In the genomic region with DNA sequence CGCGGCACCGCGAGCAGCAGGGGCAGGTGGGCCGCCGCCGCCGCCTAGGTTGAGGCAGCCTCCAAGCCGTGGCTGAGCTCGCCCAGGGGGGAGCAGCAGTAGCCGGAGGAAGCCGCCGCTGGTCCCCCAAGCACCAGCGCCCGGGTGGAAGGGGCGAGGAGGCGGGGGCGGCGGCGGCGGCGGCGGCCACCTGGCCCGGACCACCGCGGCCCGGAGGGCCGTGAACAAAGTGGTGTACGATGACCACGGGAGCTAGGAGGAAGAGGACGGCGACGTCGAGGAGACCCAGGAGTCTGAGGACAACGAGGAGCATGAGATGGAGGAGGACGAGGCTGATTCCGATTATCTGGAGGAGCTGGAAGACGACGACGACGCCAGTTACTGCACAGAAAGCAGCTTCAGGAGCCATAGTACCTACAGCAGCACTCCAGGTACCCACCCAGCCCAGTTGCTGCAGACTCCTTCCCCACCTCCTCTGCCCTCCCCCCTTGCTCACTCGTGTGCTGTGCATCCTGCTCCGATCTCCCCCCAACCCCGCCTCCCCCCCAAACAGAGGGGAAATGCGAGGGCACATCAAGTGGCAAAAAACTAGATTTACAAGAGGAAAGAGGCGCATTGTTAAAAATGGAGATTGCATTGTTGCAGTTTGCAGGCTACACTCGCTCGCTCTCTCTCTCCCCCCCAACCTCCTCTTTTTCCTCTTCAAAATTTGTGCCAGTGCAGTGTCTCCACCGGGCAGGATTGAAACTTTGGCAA, we compare ENCODE assay signal across 8 cellular contexts. TPM values are rescaled to one million over a fixed set of nuclear protein-coding genes. Genes with fewer than 3 reads are reported as not detected.
A peak's percentile ranks its signal among the peaks of the same experiment; 100 is the strongest.
DNase-seq lines count a peak whose midpoint lies in the region; ATAC-seq, FAIRE-seq and TF ChIP-seq lines count a peak whose summit lies in the region.
"Not testable (repeated sequence)": the region's sequence is repeated elsewhere in the genome, so short reads cannot be mapped to it uniquely, and the experiment has no call there.

No MANE protein-coding gene starts in this region.

- TF ChIP-seq RAD21 in Ishikawa (IDR thresholded peaks at IDR 0.05; ENCODE audit: low read depth) = not testable (repeated sequence)

- H3K27me3 ChIP-seq in heart right ventricle = peaks cover 0 to 14% (median 0%) of the 10 kb centered on the region in 7 donors
- H3K27me3 ChIP-seq in neuron (ENCODE audit: insufficient read depth, low read length) = peaks cover 27% of the 10 kb centered on the region

- H3K27ac ChIP-seq in heart right ventricle = peak overlapping the region; percentile 85 to 93 (median 90)

- DNase-seq in GM13976 (ENCODE audit: low spot score) = peak; percentile 62
- peak; percentile 36 for DNase-seq in HEK293T (ENCODE audit: extremely low spot score)
- DNase-seq in SK-MEL-5 (ENCODE audit: low read depth, low spot score) = peak; percentile 48
- not testable (repeated sequence) for DNase-seq in astrocyte of the cerebellum (ENCODE audit: low read depth); heart right ventricle
- DNase-seq in urothelium cell line (ENCODE audit: low spot score) = peak; percentile 56

- CTCF ChIA-PET in HEK293T (lab: Yijun Ruan, JAX) = interaction anchor here (0.8 to 1.8 kb wide), 3 partner anchors 13 to 43 kb away, joined by 3 to 5 read pairs (median 3); no protein-coding TSS in a partner anchor

- peak overlapping the region; percentile 66 for H3K4me3 ChIP-seq in astrocyte of the cerebellum (ENCODE audit: low read depth, low read length)
- H3K4me3 ChIP-seq in heart right ventricle = peak overlapping the region; percentile 54 to 92 (median 82)
- peak overlapping the region; percentile 79 for H3K4me3 ChIP-seq in neuron (ENCODE audit: low read length)

- TF ChIP-seq EP300 in Ishikawa (IDR thresholded peaks at IDR 0.05; ENCODE audit: borderline replicate concordance) = not testable (repeated sequence)

- peak; percentile 84 for FAIRE-seq in urothelium cell line (lab: Jason Lieb, UNC)

- peak in 7 of 8 donors; percentile 19 to 36 (median 28) for ATAC-seq in heart right ventricle

- H3K4me1 ChIP-seq in heart right ventricle (peaks cover 0 to 28% (median 11%) of the 10 kb centered on the region in 9 donors), neuron (ENCODE audit: insufficient read depth, low read length) (peaks cover 17% of the 10 kb centered on the region)

- in situ Hi-C loops in GM13976 (cut with MboI; ENCODE audit: low sequenced_read_pairs, unreplicated experiment); SK-MEL-5 (cut with HindIII; ENCODE audit: low pct_unique_long_range_greater_than_20kb, low sequenced_read_pairs); astrocyte of the cerebellum (cut with HindIII; ENCODE audit: low sequenced_read_pairs): not testable (repeated sequence)

- intact Hi-C loops in heart right ventricle (cut with DNase I) = loop anchor here in 4 of 10 donors (5.0 to 10.0 kb wide), 4 partner anchors 34 to 259 kb away; a partner anchor contains a TSS

- WGBS in heart right ventricle, 2 donors = 0 to 2% methylated on average over 47 to 49 of the region's 49 CpGs

- H3K9me3 ChIP-seq in heart right ventricle; neuron (ENCODE audit: low read length): not testable (repeated sequence)

- H3K36me3 ChIP-seq in heart right ventricle (peaks cover 0 to 23% (median 5%) of the 10 kb centered on the region in 9 donors), neuron (ENCODE audit: insufficient read depth, low read length) (peaks cover 11% of the 10 kb centered on the region)

- peak overlapping the region; percentile 75 for H2AFZ ChIP-seq in neuron (ENCODE audit: low read depth, low read length)

- not testable (repeated sequence) for TF ChIP-seq CTCF in GM13976 (IDR thresholded peaks at IDR 0.05; ENCODE audit: borderline replicate concordance, control extremely low read depth, extremely low read depth, insufficient read depth, missing control alignments); astrocyte of the cerebellum (IDR thresholded peaks at IDR 0.05; ENCODE audit: low read depth, low read length, missing control alignments); heart right ventricle (IDR thresholded peaks at IDR 0.05)

- POLR2A ChIA-PET in HEK293T (lab: Yijun Ruan, JAX) = interaction anchor here (1.6 to 2.7 kb wide), 2 partner anchors 39 to 41 kb away, joined by 5 to 14 read pairs; a partner anchor contains a TSS

TF ChIP-seq in HEK293T, 16 proteins besides CTCF, POLR2A, EP300 and RAD21:
- TF ChIP-seq L3MBTL2 (conservative IDR thresholded peaks at IDR 0.05) = 0 out of 2 replicates have a peak, but pooled peaks have one; percentile 20

TF ChIP-seq in Ishikawa, 13 proteins besides CTCF, POLR2A, EP300 and RAD21:
- TF ChIP-seq, protein P1, sequence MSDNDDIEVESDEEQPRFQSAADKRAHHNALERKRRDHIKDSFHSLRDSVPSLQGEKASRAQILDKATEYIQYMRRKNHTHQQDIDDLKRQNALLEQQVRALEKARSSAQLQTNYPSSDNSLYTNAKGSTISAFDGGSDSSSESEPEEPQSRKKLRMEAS (IDR thresholded peaks at IDR 0.05) = peak; percentile 32; the same call in 1 of the 2 replicates

RNA-seq across cellular contexts. Expression of a gene that starts 41.9 kb away (rescaled TPM):
- 221 and 235 TPM in 2 replicates for total RNA-seq in SK-MEL-5 (2014; rRNA removed; shearing (Covaris generic))
- 141 and 180 TPM in 2 replicates for polyA plus RNA-seq in SK-MEL-5 (2015; cell fraction: cytosol; rRNA removed)
- polyA plus RNA-seq in SK-MEL-5 (2015; cell fraction: nucleus; rRNA removed) = 192 and 260 TPM in 2 replicates
- 100 to 1,000 TPM in 8 of 10 donors, 10 to 100 TPM in 2; 70.7 to 140 (median 111) TPM for total RNA-seq in heart right ventricle
- 10 to 100 TPM; 41.6 to 77.4 TPM for polyA plus RNA-seq in heart right ventricle
